In the genomic region with DNA sequence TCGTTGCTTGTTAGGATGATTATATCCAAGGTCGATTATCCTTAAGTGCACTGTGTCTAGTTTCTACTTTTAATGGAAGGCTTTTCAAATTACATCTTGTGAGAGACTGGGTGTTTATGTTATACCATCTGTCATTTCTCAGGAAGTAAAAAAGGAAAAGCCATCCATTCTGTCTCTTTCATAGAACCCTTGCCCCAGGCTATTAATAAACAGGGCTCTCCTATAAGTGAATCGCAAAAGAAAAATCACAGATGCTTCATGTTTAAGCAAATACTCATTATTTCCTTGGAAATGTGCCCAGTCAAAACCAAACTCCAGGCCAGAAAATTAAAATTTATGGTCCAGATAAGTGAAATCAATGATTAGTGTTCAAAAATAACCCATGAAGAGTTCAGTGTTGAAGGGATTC, we compare ENCODE assay signal across 10 cellular contexts. TPM values are rescaled to one million over a fixed set of nuclear protein-coding genes. Genes with fewer than 3 reads are reported as not detected.
DNase-seq lines count a peak whose midpoint lies in the region; ATAC-seq, FAIRE-seq and TF ChIP-seq lines count a peak whose summit lies in the region.
"Had no signal": no experiment of that assay in that cellular context is flagged by ENCODE, and none has a peak within 500 bp of the region (broad histone marks: within the 10 kb centered on the region; RNA-seq: fewer than 3 reads in every experiment).

No MANE protein-coding gene starts in this region.

- DNase-seq in BJ (ENCODE audit: low read depth) (peak; percentile 18), IMR-90 (peak; percentile 55), NCI-H82 treated with DMSO at 0.1 percent for 48 hours (lab: John Stamatoyannopoulos, UW; ENCODE audit: unreplicated experiment) (peak; percentile 46), fibroblast of the aortic adventitia (ENCODE audit: low read depth) (peak; percentile 51), GM12892 (ENCODE audit: insufficient read length) (no peak), iPS-NIHi11 (ENCODE audit: low spot score) (no peak), left lobe of liver (ENCODE audit: low spot score) (no peak), vagina (ENCODE audit: extremely low spot score in 2 of 2) (no peak)
- DNase-seq: central memory CD4-positive, alpha-beta T cell had no signal

- no peak overlapping the region for H3K56ac ChIP-seq in IMR-90 (ENCODE audit: extremely low read depth, insufficient read depth, low read length)

- no CpG with 5 or more reads among the region's 3 CpGs for WGBS in IMR-90 (ENCODE audit: extremely low coverage in 2 of 2, insufficient read length in 1 of 2), 2 experiments

- in situ Hi-C loops in IMR-90 (cut with MboI; ENCODE audit: low sequenced_read_pairs) = loop anchor here (25.0 kb wide), 1 partner anchor 692 kb away; no protein-coding TSS in a partner anchor

- no peak overlapping the region for H2BK5ac ChIP-seq in IMR-90 (ENCODE audit: low read depth, low read length, poor library complexity, severe bottlenecking)

- H3K27ac ChIP-seq in IMR-90 (ENCODE audit: insufficient read depth, low read length) (no peak overlapping the region), vagina (no peak overlapping the region)
- H3K27ac ChIP-seq: BLaER1 treated with 17β-estradiol and CSF1 and Interleukin-3, amounts not matched to agents 10 nM and 100 nM had no signal

- H3K36me3 ChIP-seq in BJ (ENCODE audit: control insufficient read depth, insufficient read depth, low read length) (no peaks in the 10 kb centered on the region), IMR-90 (ENCODE audit: control insufficient read depth, insufficient read depth, low read length) (no peaks in the 10 kb centered on the region), vagina (no peaks in the 10 kb centered on the region)
- H3K36me3 ChIP-seq: BLaER1 treated with 17β-estradiol and CSF1 and Interleukin-3, amounts not matched to agents 10 nM and 100 nM had no signal

- no peak overlapping the region for H3K23ac ChIP-seq in IMR-90 (ENCODE audit: low read depth, low read length)

- no peak overlapping the region for H4K91ac ChIP-seq in IMR-90 (ENCODE audit: insufficient read depth, low read depth, low read length)

- intact Hi-C loops in IMR-90 (cut with micrococcal nuclease) (no loop called here), vagina (cut with DNase I) (no loop called here)

- no peak overlapping the region for H2AK5ac ChIP-seq in IMR-90 (ENCODE audit: low read depth, low read length)

- no peaks in the 10 kb centered on the region for H3K9me3 ChIP-seq in IMR-90 (ENCODE audit: control insufficient read depth, insufficient read depth, low read length)
- no peaks in the 10 kb centered on the region for H3K9me3 ChIP-seq in vagina
- H3K9me3 ChIP-seq: BLaER1 treated with 17β-estradiol and CSF1 and Interleukin-3, amounts not matched to agents 10 nM and 100 nM had no signal

- no peak overlapping the region for H3K9ac ChIP-seq in IMR-90 (ENCODE audit: low read depth, low read length)
- H3K9ac ChIP-seq: BLaER1 treated with 17β-estradiol and CSF1 and Interleukin-3, amounts not matched to agents 10 nM and 100 nM had no signal

- H2AFZ ChIP-seq in IMR-90 (replicated peaks; ENCODE audit: low read length, poor library complexity) = no peak overlapping the region

- no peak overlapping the region for H3K4ac ChIP-seq in IMR-90 (ENCODE audit: low read depth, low read length)

- H3K27me3 ChIP-seq in BJ (ENCODE audit: control insufficient read depth, insufficient read depth, low read length) (no peaks in the 10 kb centered on the region), IMR-90 (ENCODE audit: control insufficient read depth, insufficient read depth, low read length) (no peaks in the 10 kb centered on the region), vagina (no peaks in the 10 kb centered on the region)
- H3K27me3 ChIP-seq: BLaER1 treated with 17β-estradiol and CSF1 and Interleukin-3, amounts not matched to agents 10 nM and 100 nM had no signal

- FAIRE-seq in GM12892 (lab: Jason Lieb, UNC) = no peak

- no peak overlapping the region for H2BK15ac ChIP-seq in IMR-90 (ENCODE audit: low read depth, low read length)

- H2AK9ac ChIP-seq in IMR-90 (replicated peaks; ENCODE audit: low read depth, low read length, poor library complexity) = no peak overlapping the region

- H2BK120ac ChIP-seq in IMR-90 (ENCODE audit: low read depth, low read length) = no peak overlapping the region

- H3K4me3 ChIP-seq in BJ (ENCODE audit: low read depth, low read length) (no peak overlapping the region), IMR-90 (ENCODE audit: insufficient read depth, low read depth, low read length) (no peak overlapping the region), fibroblast of the aortic adventitia (ENCODE audit: low read depth, low read length) (no peak overlapping the region), vagina (no peak overlapping the region)
- H3K4me3 ChIP-seq: BLaER1 treated with 17β-estradiol and CSF1 and Interleukin-3, amounts not matched to agents 10 nM and 100 nM had no signal

- TF ChIP-seq RAD21 in IMR-90 (IDR thresholded peaks at IDR 0.05; ENCODE audit: low read length) = no peak

- POLR2A ChIA-PET in BJ (lab: Charles Lee) = no interaction called here
- POLR2A ChIA-PET in IMR-90 (lab: Charles Lee; ENCODE audit: unreplicated experiment) = interaction anchor here (0.5 kb wide), 1 partner anchor 281 kb away, joined by 3 read pairs; no protein-coding TSS in a partner anchor

- no peak overlapping the region for H3K18ac ChIP-seq in IMR-90 (ENCODE audit: low read depth, low read length)

- no peaks in the 10 kb centered on the region for H3K79me1 ChIP-seq in IMR-90 (ENCODE audit: low read depth in 1 of 2, low read length in 2 of 2)

- H4K8ac ChIP-seq in IMR-90 (ENCODE audit: low read depth in 2 of 2, low read length in 2 of 2) = no peak overlapping the region

- no peak overlapping the region for H3K14ac ChIP-seq in IMR-90 (replicated peaks; ENCODE audit: low read depth, low read length)

- H3K4me1 ChIP-seq in IMR-90 (ENCODE audit: control insufficient read depth, insufficient read depth, low read length) (no peaks in the 10 kb centered on the region), vagina (peaks cover 8% of the 10 kb centered on the region)
- H3K4me1 ChIP-seq: BLaER1 treated with 17β-estradiol and CSF1 and Interleukin-3, amounts not matched to agents 10 nM and 100 nM had no signal

- peak; percentile 42 for ATAC-seq in IMR-90 (ENCODE audit: low read depth)
- no peak for ATAC-seq in left lobe of liver

- CTCF ChIA-PET in BJ (lab: Yijun Ruan, JAX) (no interaction called here), IMR-90 (lab: Yijun Ruan, JAX) (no interaction called here)

- dilution Hi-C loops in IMR-90 (cut with HindIII; ENCODE audit: low sequenced_read_pairs, unreplicated experiment) = no loop called here

- peak overlapping the region; percentile 55; the same call in 1 of the 2 replicates for H3K4me2 ChIP-seq in IMR-90 (ENCODE audit: low read depth, low read length)
- H3K4me2 ChIP-seq: BLaER1 treated with 17β-estradiol and CSF1 and Interleukin-3, amounts not matched to agents 10 nM and 100 nM had no signal

- no peaks in the 10 kb centered on the region; the same call in 1 of the 2 replicates for H3K9me1 ChIP-seq in IMR-90 (ENCODE audit: insufficient read depth, low read length)

- no peak for TF ChIP-seq CTCF in BJ (IDR thresholded peaks at IDR 0.05; ENCODE audit: insufficient read depth, low read depth, low read length)
- TF ChIP-seq CTCF in IMR-90 (conservative IDR thresholded peaks at IDR 0.05; ENCODE audit: low read depth, low read length) = no peak
- TF ChIP-seq CTCF in fibroblast of the aortic adventitia (IDR thresholded peaks at IDR 0.05; ENCODE audit: insufficient read depth, low read length) = no peak
- TF ChIP-seq CTCF in vagina (IDR thresholded peaks at IDR 0.05) = no peak

- no TSS peak for BruUV-seq in IMR-90 (replicated peaks; lab: Mats Ljungman, UMichigan)

- no peak for TF ChIP-seq POLR2A in IMR-90 (IDR thresholded peaks at IDR 0.05; ENCODE audit: low read depth, low read length)
- TF ChIP-seq POLR2A in GM12892 (IDR thresholded peaks at IDR 0.05; ENCODE audit: low read depth, low read length) = no peak
- TF ChIP-seq POLR2A in vagina (IDR thresholded peaks at IDR 0.05) = no peak

- no peak overlapping the region for H2BK20ac ChIP-seq in IMR-90 (ENCODE audit: low read depth, low read length)

- no peak overlapping the region for H4K5ac ChIP-seq in IMR-90 (ENCODE audit: low read depth, low read length)

- no peaks in the 10 kb centered on the region for H4K20me1 ChIP-seq in IMR-90 (ENCODE audit: insufficient read depth, low read length)
- H4K20me1 ChIP-seq: BLaER1 treated with 17β-estradiol and CSF1 and Interleukin-3, amounts not matched to agents 10 nM and 100 nM had no signal

TF ChIP-seq in IMR-90, 13 proteins besides CTCF, POLR2A, EP300 and RAD21 (continues in another document):
- TF ChIP-seq ELK1 (IDR thresholded peaks at IDR 0.05; ENCODE audit: borderline replicate concordance, low read depth, low read length) (no peak), RCOR1 (IDR thresholded peaks at IDR 0.05; ENCODE audit: insufficient replicate concordance, low read length) (no peak), MXI1 (IDR thresholded peaks at IDR 0.05; ENCODE audit: borderline replicate concordance, low read depth, low read length) (no peak), BHLHE40 (IDR thresholded peaks at IDR 0.05; ENCODE audit: low read depth, low read length) (no peak)
- TF ChIP-seq, protein P1, sequence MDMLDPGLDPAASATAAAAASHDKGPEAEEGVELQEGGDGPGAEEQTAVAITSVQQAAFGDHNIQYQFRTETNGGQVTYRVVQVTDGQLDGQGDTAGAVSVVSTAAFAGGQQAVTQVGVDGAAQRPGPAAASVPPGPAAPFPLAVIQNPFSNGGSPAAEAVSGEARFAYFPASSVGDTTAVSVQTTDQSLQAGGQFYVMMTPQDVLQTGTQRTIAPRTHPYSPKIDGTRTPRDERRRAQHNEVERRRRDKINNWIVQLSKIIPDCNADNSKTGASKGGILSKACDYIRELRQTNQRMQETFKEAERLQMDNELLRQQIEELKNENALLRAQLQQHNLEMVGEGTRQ (IDR thresholded peaks at IDR 0.05; ENCODE audit: low read depth, low read length) = no peak

RNA-seq across cellular contexts. Expression of gene STARD4, which starts 58.1 kb away (rescaled TPM):
- 8.5 and 14.6 TPM in 2 replicates for polyA plus RNA-seq in BJ (2011; rRNA removed)
- polyA minus RNA-seq in BJ (2011; rRNA and poly(A)+ RNA removed) = 8.6 and 10.0 TPM in 2 replicates
- total RNA-seq in IMR-90 (2012; rRNA removed) = 30.3 and 63.0 TPM in 2 replicates
- 15.9 and 21.5 TPM in 2 replicates for polyA plus RNA-seq in IMR-90 (2012; rRNA removed)
- polyA plus RNA-seq in IMR-90 (2012; cell fraction: cytosol; rRNA removed) = 4.1 and 10.6 TPM in 2 replicates
- polyA plus RNA-seq in IMR-90 (2012; cell fraction: nucleus; rRNA removed; ENCODE audit: low replicate concordance) = 4.4 and 26.9 TPM in 2 replicates
- total RNA-seq in fibroblast of the aortic adventitia (ENCODE audit: low replicate concordance) = 36.1 and 88.1 TPM in 2 replicates
- polyA plus RNA-seq in GM12892 (2012; ENCODE audit: missing spikeins) = 73.0 TPM
- total RNA-seq in left lobe of liver = 8.2 TPM
- 18.9 TPM for total RNA-seq in vagina

Comparison
In these comparisons a context has a peak if more than half of its experiments do, and no peak if none do; other contexts are left out.
1. DNase-seq: peak in BJ (single experiment), IMR-90 (single experiment), NCI-H82 treated with DMSO at 0.1 percent for 48 hours (single experiment) and fibroblast of the aortic adventitia (single experiment); none in GM12892 (single experiment), iPS-NIHi11 (single experiment), left lobe of liver (single experiment) and vagina (0 of 2).